8 cellular contexts compared by ENCODE assay signal in the genomic region with DNA sequence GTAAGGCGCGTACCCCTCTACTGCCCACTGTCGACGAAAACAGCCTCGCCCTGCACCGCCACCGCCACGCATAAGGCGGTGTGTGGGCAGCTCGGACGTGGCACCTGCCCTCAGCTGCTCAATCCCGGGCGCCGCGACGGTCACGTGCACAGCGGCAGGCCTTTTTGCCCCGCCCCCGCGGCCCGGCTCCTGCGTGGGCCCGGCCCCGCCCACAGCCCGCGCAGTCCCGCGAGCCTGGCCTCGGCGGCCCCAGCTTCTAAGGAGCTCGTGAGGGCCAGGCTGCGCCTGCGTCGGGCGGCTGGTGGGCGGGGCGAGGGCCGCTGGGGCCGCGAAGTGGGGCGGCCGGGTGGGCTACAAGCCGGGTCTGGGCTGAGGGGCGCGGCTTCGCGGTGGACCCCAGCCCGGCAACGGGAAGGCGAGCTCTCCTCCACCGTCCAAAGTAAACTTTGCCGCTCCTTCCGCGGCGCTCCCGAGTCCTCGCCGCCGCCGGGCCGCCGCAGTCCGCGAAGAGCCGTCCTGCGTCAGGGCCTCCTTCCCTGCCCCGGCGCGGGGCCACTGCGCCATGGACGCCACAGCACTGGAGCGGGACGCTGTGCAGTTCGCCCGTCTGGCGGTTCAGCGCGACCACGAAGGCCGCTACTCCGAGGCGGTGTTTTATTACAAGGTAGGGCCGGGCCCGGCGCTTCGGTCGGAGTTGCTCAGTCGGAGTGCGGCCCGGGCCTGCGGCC. TPM values are rescaled to one million over a fixed set of nuclear protein-coding genes. Genes with fewer than 3 reads are reported as not detected.
DNase-seq lines count a peak whose midpoint lies in the region; ATAC-seq and TF ChIP-seq lines count a peak whose summit lies in the region.

CAPN7 (plus strand) TSS at position 313 of the 728 bp plus-strand sequence; CDS start at position 563, 250 bp downstream.

- CTCF ChIA-PET in CD4-positive, alpha-beta T cell (lab: Charles Lee), result interaction anchor here (0.7 to 2.9 kb wide), 7 partner anchors 59 to 199 kb away, joined by 3 to 17 read pairs (median 3); partner anchors contain the start of gene SH3BP5
- CTCF ChIA-PET in activated CD8-positive, alpha-beta memory T cell treated with anti-CD3 and anti-CD28 coated beads, Interleukin-2, amount 10 ng/mL, durations not matched to agents 7 days and 5 days (lab: Charles Lee), result interaction anchor here (0.6 to 12.2 kb wide), 26 partner anchors 9 to 1058 kb away, joined by 3 to 93 read pairs (median 4); partner anchors contain the start of genes DPH3, RBSN and SH3BP5

- ATAC-seq in CD4-positive, alpha-beta T cell (ENCODE audit: poor library complexity), result peak; percentile 89
- ATAC-seq in GM21390 (IDR thresholded peaks at IDR 0.05; ENCODE audit: unreplicated experiment), result peak; percentile 88
- ATAC-seq in activated CD8-positive, alpha-beta memory T cell treated with anti-CD3 and anti-CD28 coated beads, Interleukin-2, amount 10 ng/mL, durations not matched to agents 7 days and 5 days, result peak; percentile 93
- ATAC-seq in naive thymus-derived CD8-positive, alpha-beta T cell, result peak; percentile 87 to 89

- H3K9me3 Mint-ChIP-seq in CD4-positive, alpha-beta T cell, result no peaks in the 10 kb centered on the region
- no peaks in the 10 kb centered on the region for H3K9me3 Mint-ChIP-seq in activated CD8-positive, alpha-beta memory T cell treated with anti-CD3 and anti-CD28 coated beads, Interleukin-2, amount 10 ng/mL, durations not matched to agents 7 days and 5 days (ENCODE audit: low read depth)
- H3K9me3 Mint-ChIP-seq in naive thymus-derived CD8-positive, alpha-beta T cell, result no peaks in the 10 kb centered on the region
- no peaks in the 10 kb centered on the region for H3K9me3 Mint-ChIP-seq in stimulated activated naive CD8-positive, alpha-beta T cell treated with anti-CD3 and anti-CD28 coated beads, Interleukin-15, Interleukin-2, amounts not matched to agents 100 ng/mL and 50 ng/mL, for 24 hours

- H3K4me3 ChIP-seq in HUES64 (ENCODE audit: low read length) (peak within 1 kb of the TSS; percentile 92), esophagus (ENCODE audit: low read depth in 1 of 2, low read length in 2 of 2) (peak within 1 kb of the TSS; percentile 86 to 91)

- peak within 1 kb of the TSS; percentile 93 for H3K27ac Mint-ChIP-seq in CD4-positive, alpha-beta T cell
- H3K27ac Mint-ChIP-seq in activated CD8-positive, alpha-beta memory T cell treated with anti-CD3 and anti-CD28 coated beads, Interleukin-2, amount 10 ng/mL, durations not matched to agents 7 days and 5 days, result peak within 1 kb of the TSS; percentile 85
- peak within 1 kb of the TSS; percentile 91 to 96 (median 94) for H3K27ac Mint-ChIP-seq in naive thymus-derived CD8-positive, alpha-beta T cell
- H3K27ac Mint-ChIP-seq in stimulated activated naive CD8-positive, alpha-beta T cell treated with anti-CD3 and anti-CD28 coated beads, Interleukin-15, Interleukin-2, amounts not matched to agents 100 ng/mL and 50 ng/mL, for 24 hours, result peak within 1 kb of the TSS; percentile 90

- TF ChIP-seq CTCF in CD4-positive, alpha-beta T cell (IDR thresholded peaks at IDR 0.05), result no peak

- peak within 1 kb of the TSS; percentile 89 for H3K9ac ChIP-seq in HUES64 (ENCODE audit: low read depth, low read length)

- no peaks in the 10 kb centered on the region for H3K27me3 ChIP-seq in CD4-positive, alpha-beta T cell (ENCODE audit: control insufficient read depth, insufficient read depth, low read length)
- H3K27me3 ChIP-seq in HUES64 (ENCODE audit: insufficient read depth, low read length) (no peaks in the 10 kb centered on the region), esophagus (ENCODE audit: control insufficient read depth in 1 of 2, insufficient read depth in 2 of 2, low read length in 2 of 2) (no peaks in the 10 kb centered on the region)

- peaks cover 43% of the 10 kb centered on the region for H3K4me1 Mint-ChIP-seq in CD4-positive, alpha-beta T cell (ENCODE audit: low read depth)
- H3K4me1 Mint-ChIP-seq in activated CD8-positive, alpha-beta memory T cell treated with anti-CD3 and anti-CD28 coated beads, Interleukin-2, amount 10 ng/mL, durations not matched to agents 7 days and 5 days, result peaks cover 26% of the 10 kb centered on the region
- H3K4me1 Mint-ChIP-seq in naive thymus-derived CD8-positive, alpha-beta T cell, result peaks cover 8 to 46% (median 35%) of the 10 kb centered on the region in 4 donors
- H3K4me1 Mint-ChIP-seq in stimulated activated naive CD8-positive, alpha-beta T cell treated with anti-CD3 and anti-CD28 coated beads, Interleukin-15, Interleukin-2, amounts not matched to agents 100 ng/mL and 50 ng/mL, for 24 hours (ENCODE audit: low read depth), result peaks cover 30% of the 10 kb centered on the region

- peaks cover 12% of the 10 kb centered on the region; the same call in 1 of the 2 replicates for H3K36me3 ChIP-seq in HUES64 (ENCODE audit: insufficient read depth, low read length)
- no peaks in the 10 kb centered on the region for H3K36me3 ChIP-seq in esophagus (ENCODE audit: control insufficient read depth in 2 of 2, insufficient read depth in 2 of 2, low read length in 1 of 2)

- H3K36me3 Mint-ChIP-seq in CD4-positive, alpha-beta T cell (ENCODE audit: low read depth), result peaks cover 31% of the 10 kb centered on the region
- peaks cover 2% of the 10 kb centered on the region for H3K36me3 Mint-ChIP-seq in activated CD8-positive, alpha-beta memory T cell treated with anti-CD3 and anti-CD28 coated beads, Interleukin-2, amount 10 ng/mL, durations not matched to agents 7 days and 5 days
- peaks cover 0 to 17% (median 3%) of the 10 kb centered on the region in 3 donors for H3K36me3 Mint-ChIP-seq in naive thymus-derived CD8-positive, alpha-beta T cell
- H3K36me3 Mint-ChIP-seq in stimulated activated naive CD8-positive, alpha-beta T cell treated with anti-CD3 and anti-CD28 coated beads, Interleukin-15, Interleukin-2, amounts not matched to agents 100 ng/mL and 50 ng/mL, for 24 hours (ENCODE audit: low read depth), result peaks cover 12% of the 10 kb centered on the region

- peaks cover 11% of the 10 kb centered on the region; the same call in 1 of the 2 replicates for H3K4me1 ChIP-seq in HUES64 (ENCODE audit: insufficient read depth, low read length)
- no peaks in the 10 kb centered on the region for H3K4me1 ChIP-seq in esophagus (ENCODE audit: control insufficient read depth in 2 of 2, insufficient read depth in 2 of 2, low read length in 1 of 2)

- POLR2A ChIA-PET in CD4-positive, alpha-beta T cell (lab: Charles Lee), result interaction anchor here (0.6 to 2.8 kb wide), 35 partner anchors 9 to 1306 kb away, joined by 3 to 23 read pairs (median 4); partner anchors contain the start of genes BTD, CCDC174, DPH3 and EAF1
- POLR2A ChIA-PET in naive thymus-derived CD8-positive, alpha-beta T cell (lab: Charles Lee), result interaction anchor here (0.7 to 2.5 kb wide), 18 partner anchors 12 to 1336 kb away, joined by 3 to 9 read pairs (median 4); partner anchors contain the start of genes BTD, CCDC174, HACL1 and METTL6

- no peaks in the 10 kb centered on the region for H3K27me3 Mint-ChIP-seq in CD4-positive, alpha-beta T cell
- H3K27me3 Mint-ChIP-seq in activated CD8-positive, alpha-beta memory T cell treated with anti-CD3 and anti-CD28 coated beads, Interleukin-2, amount 10 ng/mL, durations not matched to agents 7 days and 5 days, result no peaks in the 10 kb centered on the region
- H3K27me3 Mint-ChIP-seq in naive thymus-derived CD8-positive, alpha-beta T cell, result no peaks in the 10 kb centered on the region
- no peaks in the 10 kb centered on the region for H3K27me3 Mint-ChIP-seq in stimulated activated naive CD8-positive, alpha-beta T cell treated with anti-CD3 and anti-CD28 coated beads, Interleukin-15, Interleukin-2, amounts not matched to agents 100 ng/mL and 50 ng/mL, for 24 hours

- intact Hi-C loops in CD4-positive, alpha-beta T cell (cut with DNase I, micrococcal nuclease), result loop anchor here (2.0 to 10.0 kb wide), 7 partner anchors 61 to 1339 kb away; partner anchors contain the start of genes CCDC174 (in 1 of the 2), RBSN (in 1 of the 2) and SH3BP5 (in 1 of the 2)

- under 1% methylated on average over 92 of the region's 92 CpGs for WGBS in HUES64
- WGBS in esophagus, 2 donors, result 1% methylated on average over 69 to 92 of the region's 92 CpGs

- H3K9me3 ChIP-seq in CD4-positive, alpha-beta T cell (ENCODE audit: control insufficient read depth, low read length), result no peaks in the 10 kb centered on the region
- H3K9me3 ChIP-seq in HUES64 (ENCODE audit: insufficient read depth, low read depth, low read length) (no peaks in the 10 kb centered on the region), esophagus (ENCODE audit: control insufficient read depth in 2 of 2, insufficient read depth in 1 of 2, low read depth in 1 of 2, low read length in 1 of 2) (no peaks in the 10 kb centered on the region)

- peak within 1 kb of the TSS; percentile 86 for H3K27ac ChIP-seq in CD4-positive, alpha-beta T cell (ENCODE audit: low read depth, low read length)
- H3K27ac ChIP-seq in HUES64 (ENCODE audit: low read depth, low read length) (peak within 1 kb of the TSS; percentile 81), esophagus (ENCODE audit: low read depth in 2 of 2, low read length in 1 of 2) (peak within 1 kb of the TSS; percentile 97)

- H3K4me3 Mint-ChIP-seq in CD4-positive, alpha-beta T cell, result peak within 1 kb of the TSS; percentile 92
- H3K4me3 Mint-ChIP-seq in activated CD8-positive, alpha-beta memory T cell treated with anti-CD3 and anti-CD28 coated beads, Interleukin-2, amount 10 ng/mL, durations not matched to agents 7 days and 5 days, result peak within 1 kb of the TSS; percentile 81
- peak within 1 kb of the TSS; percentile 86 to 97 (median 90) for H3K4me3 Mint-ChIP-seq in naive thymus-derived CD8-positive, alpha-beta T cell
- peak within 1 kb of the TSS; percentile 93 for H3K4me3 Mint-ChIP-seq in stimulated activated naive CD8-positive, alpha-beta T cell treated with anti-CD3 and anti-CD28 coated beads, Interleukin-15, Interleukin-2, amounts not matched to agents 100 ng/mL and 50 ng/mL, for 24 hours

- peak; percentile 84 to 96 (median 92) for DNase-seq in CD4-positive, alpha-beta T cell
- DNase-seq in activated CD8-positive, alpha-beta memory T cell treated with anti-CD3 and anti-CD28 coated beads, Interleukin-2, amount 10 ng/mL, durations not matched to agents 7 days and 5 days, result peak; percentile 95
- DNase-seq in naive thymus-derived CD8-positive, alpha-beta T cell, result peak; percentile 88 to 96 (median 94)
- no peak for DNase-seq in NCI-H128 (lab: John Stamatoyannopoulos, UW; ENCODE audit: unreplicated experiment)

RNA-seq across cellular contexts. Expression of gene CAPN7, which starts in this region (rescaled TPM):
- total RNA-seq in CD4-positive, alpha-beta T cell, result 10 to 100 TPM; 64.7 to 69.4 TPM
- polyA plus RNA-seq in HUES64 (2013, experiment 1 of 2), result 11.1 TPM
- polyA plus RNA-seq in HUES64 (2013, experiment 2 of 2), result 12.1 TPM
- total RNA-seq in activated CD8-positive, alpha-beta memory T cell treated with anti-CD3 and anti-CD28 coated beads, Interleukin-2, amount 10 ng/mL, durations not matched to agents 7 days and 5 days, result 10 to 100 TPM; 28.1 to 28.4 TPM
- 10 to 100 TPM; 11.2 to 11.9 TPM for polyA plus RNA-seq in esophagus
- total RNA-seq in naive thymus-derived CD8-positive, alpha-beta T cell, result 100 to 1,000 TPM in 1 of 2 experiments, 10 to 100 TPM in 1; 98.6 to 101 TPM
- polyA plus RNA-seq in naive thymus-derived CD8-positive, alpha-beta T cell, result 10 to 100 TPM; 17.8 to 33.2 (median 21.4) TPM
